In the genomic region with DNA sequence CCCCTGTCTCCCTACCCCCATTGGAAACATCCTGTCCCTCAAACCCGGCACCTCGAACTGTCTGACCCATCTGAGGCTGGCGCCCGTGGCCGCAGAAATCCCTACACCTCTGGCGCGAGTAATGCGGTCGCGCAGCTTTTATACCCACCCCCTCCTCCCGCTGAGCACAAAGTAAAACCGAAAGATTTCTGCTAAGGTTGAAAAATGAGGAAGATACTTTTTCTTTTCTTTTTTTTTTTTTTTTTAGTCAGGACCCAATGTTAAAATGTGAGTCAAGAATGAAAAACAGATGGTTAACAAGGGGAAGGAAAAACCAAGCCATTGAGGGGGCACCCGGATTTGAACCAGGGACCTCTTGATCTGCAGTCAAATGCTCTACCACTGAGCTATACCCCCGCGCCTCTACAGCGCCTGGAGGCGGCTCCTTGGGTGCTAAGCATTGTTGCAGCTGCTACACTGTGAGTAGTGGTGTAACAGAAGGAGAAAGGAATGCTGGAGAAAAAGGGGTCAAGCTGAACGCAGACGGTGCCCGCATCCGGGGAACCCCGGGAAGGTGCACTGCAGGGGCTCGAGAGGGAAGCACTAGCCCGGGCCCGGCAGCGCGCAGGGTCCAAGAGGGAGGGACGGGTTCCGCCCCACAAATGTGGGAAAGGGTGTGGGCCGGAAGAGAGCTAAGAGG, we compare ENCODE assay signal across 8 cellular contexts. TPM values are rescaled to one million over a fixed set of nuclear protein-coding genes. Genes with fewer than 3 reads are reported as not detected.
DNase-seq lines count a peak whose midpoint lies in the region; ATAC-seq, FAIRE-seq and TF ChIP-seq lines count a peak whose summit lies in the region.

No MANE protein-coding gene starts in this region.

- H4K5ac ChIP-seq in H1 (ENCODE audit: insufficient read length, low read depth, low read length) = peak overlapping the region; percentile 89

- H3K23me2 ChIP-seq in H1 (ENCODE audit: low read depth, low read length) = peaks cover 17% of the 10 kb centered on the region

- peak overlapping the region; percentile 26 for H3K18ac ChIP-seq in H1 (ENCODE audit: extremely low read depth, low read length)

- 0% methylated on average over 30 of the region's 30 CpGs; no CpG with 5 or more reads in 1 of the 2 experiments for WGBS in H1 (ENCODE audit: extremely low coverage in 1 of 2, insufficient coverage in 1 of 2, insufficient read length in 1 of 2, insufficient replicate concordance in 2 of 2, low coverage in 1 of 2, low lambda C conversion rate in 2 of 2, missing lambda C conversion rate in 1 of 2), 2 experiments

- H3K14ac ChIP-seq in H1 (ENCODE audit: insufficient read length) = no peak overlapping the region

- H2BK20ac ChIP-seq in H1 (ENCODE audit: low read length) = no peak overlapping the region

- H3K4me1 Mint-ChIP-seq in activated CD8-positive, alpha-beta memory T cell treated with anti-CD3 and anti-CD28 coated beads, Interleukin-2, amount 10 ng/mL, durations not matched to agents 7 days and 5 days = peaks cover 45% of the 10 kb centered on the region

- ATAC-seq in GM19452 (IDR thresholded peaks at IDR 0.05; ENCODE audit: unreplicated experiment) = peak; percentile 40
- peak; percentile 51 for ATAC-seq in activated CD8-positive, alpha-beta memory T cell treated with anti-CD3 and anti-CD28 coated beads, Interleukin-2, amount 10 ng/mL, durations not matched to agents 7 days and 5 days

- H3K4me3 Mint-ChIP-seq in activated CD8-positive, alpha-beta memory T cell treated with anti-CD3 and anti-CD28 coated beads, Interleukin-2, amount 10 ng/mL, durations not matched to agents 7 days and 5 days = peak overlapping the region; percentile 88

- peak overlapping the region; percentile 88 to 100 (median 98) for H3K4me3 ChIP-seq in H1 (ENCODE audit: extremely low read depth in 1 of 4, insufficient read depth in 2 of 4, low read depth in 3 of 4, low read length in 4 of 4)

- H3K27me3 ChIP-seq in H1 (replicated peaks in 1 of 4; ENCODE audit: control insufficient read depth in 3 of 4, extremely low read depth in 1 of 4, insufficient read depth in 3 of 4, low read length in 3 of 4) = no peaks in the 10 kb centered on the region

- peak overlapping the region; percentile 81 for H3K27ac ChIP-seq in H1 (ENCODE audit: low read depth, low read length)

- peak overlapping the region; percentile 27 for H2BK120ac ChIP-seq in H1 (replicated peaks; ENCODE audit: low read depth, low read length)

- peaks cover 11% of the 10 kb centered on the region for H3K36me3 Mint-ChIP-seq in activated CD8-positive, alpha-beta memory T cell treated with anti-CD3 and anti-CD28 coated beads, Interleukin-2, amount 10 ng/mL, durations not matched to agents 7 days and 5 days

- H3K27ac Mint-ChIP-seq in activated CD8-positive, alpha-beta memory T cell treated with anti-CD3 and anti-CD28 coated beads, Interleukin-2, amount 10 ng/mL, durations not matched to agents 7 days and 5 days = peak overlapping the region; percentile 92

- peaks cover 22% of the 10 kb centered on the region for H3K79me1 ChIP-seq in H1 (ENCODE audit: low read depth, low read length)

- H2AFZ ChIP-seq in H1 (ENCODE audit: low read length) = peak overlapping the region; percentile 67; the same call in 1 of the 2 replicates

- peaks cover 29 to 35% of the 10 kb centered on the region in 2 experiments for H3K79me2 ChIP-seq in H1 (ENCODE audit: control insufficient read depth in 1 of 2, insufficient read depth in 2 of 2, low read length in 2 of 2)

- H3K36me3 ChIP-seq in H1 (ENCODE audit: control insufficient read depth in 2 of 4, insufficient read depth in 4 of 4, low read length in 3 of 4) = peaks cover 0 to 2% (median 0%) of the 10 kb centered on the region in 4 experiments; a peak in 1 of 8 replicates

- DNase-seq in CMK (ENCODE audit: low read depth) (peak; percentile 82), HT-29 (ENCODE audit: low spot score) (peak; percentile 99), NOMO-1 treated with DMSO at 0.1 percent for 48 hours (lab: John Stamatoyannopoulos, UW; ENCODE audit: unreplicated experiment) (peak; percentile 80), H1 (ENCODE audit: low read depth in 1 of 2, low spot score in 2 of 2) (peak; percentile 54 to 99), mesenteric fat pad (ENCODE audit: low spot score) (peak; percentile 98)
- peak; percentile 93 for DNase-seq in activated CD8-positive, alpha-beta memory T cell treated with anti-CD3 and anti-CD28 coated beads, Interleukin-2, amount 10 ng/mL, durations not matched to agents 7 days and 5 days
- peak; percentile 97 for DNase-seq in stimulated activated CD8-positive, alpha-beta memory T cell treated with anti-CD3 and anti-CD28 coated beads, Interleukin-15, amount 100 ng/mL, for 24 hours (ENCODE audit: low read depth)

- peak in 1 of 2 experiments; percentile 27; a peak in 2 of 3 replicates for TF ChIP-seq POLR2A in H1 (IDR thresholded peaks at IDR 0.05; ENCODE audit: control extremely low read depth in 1 of 2, low read depth in 2 of 2, low read length in 2 of 2)

- no peak overlapping the region for H3K23ac ChIP-seq in H1 (ENCODE audit: insufficient read length)

- peaks cover 0 to 7% of the 10 kb centered on the region in 2 experiments for H4K20me1 ChIP-seq in H1 (replicated peaks in 1 of 2; ENCODE audit: control insufficient read depth in 1 of 2, insufficient read depth in 2 of 2, low read length in 2 of 2)

- H3K56ac ChIP-seq in H1 (replicated peaks; ENCODE audit: insufficient read length, low read depth, low read length) = peak overlapping the region; percentile 75

- no peak; a peak in 1 of 4 replicates for TF ChIP-seq RAD21 in H1 (IDR thresholded peaks at IDR 0.05 in 1 of 2, conservative IDR thresholded peaks at IDR 0.05 in 1 of 2; ENCODE audit: low read depth in 2 of 2, low read length in 2 of 2)

- no peak overlapping the region for H2AK5ac ChIP-seq in H1 (ENCODE audit: low read depth, low read length)

- peak overlapping the region; percentile 90 for H2BK5ac ChIP-seq in H1 (ENCODE audit: low read depth, low read length)

- H2BK12ac ChIP-seq in H1 (ENCODE audit: low read depth, low read length) = no peak overlapping the region

- FAIRE-seq in H1 (lab: Jason Lieb, UNC) = no peak

- H3K4ac ChIP-seq in H1 (replicated peaks; ENCODE audit: insufficient read length, low read depth, low read length) = no peak overlapping the region

- peaks cover 0 to 25% (median 13%) of the 10 kb centered on the region in 4 experiments; a peak in 6 of 7 replicates for H3K4me1 ChIP-seq in H1 (replicated peaks in 1 of 4; ENCODE audit: control insufficient read depth in 3 of 4, insufficient read depth in 4 of 4, low read length in 3 of 4)

- peak overlapping the region; percentile 58 to 82 (median 77) for H3K9ac ChIP-seq in H1 (replicated peaks in 1 of 4; ENCODE audit: extremely low read depth in 1 of 4, low read depth in 3 of 4, low read length in 3 of 4)

- peaks cover 2% of the 10 kb centered on the region for H3K27me3 Mint-ChIP-seq in activated CD8-positive, alpha-beta memory T cell treated with anti-CD3 and anti-CD28 coated beads, Interleukin-2, amount 10 ng/mL, durations not matched to agents 7 days and 5 days

- peak overlapping the region; percentile 79; the same call in 1 of the 2 replicates for H4K8ac ChIP-seq in H1 (ENCODE audit: extremely low read depth, insufficient read depth, low read length)

- H4K91ac ChIP-seq in H1 (replicated peaks; ENCODE audit: insufficient read length, low read length) = peak overlapping the region; percentile 69

- CTCF ChIA-PET in activated CD8-positive, alpha-beta memory T cell treated with anti-CD3 and anti-CD28 coated beads, Interleukin-2, amount 10 ng/mL, durations not matched to agents 7 days and 5 days (lab: Charles Lee) = interaction anchor here (0.8 to 8.5 kb wide), 19 partner anchors 12 to 331 kb away, joined by 3 to 88 read pairs (median 7); a partner anchor contains a TSS
- CTCF ChIA-PET in H1 (lab: Charles Lee; ENCODE audit: partially characterized antibody) = interaction anchor here (0.6 to 1.6 kb wide), 9 partner anchors 13 to 285 kb away, joined by 3 to 6 read pairs (median 3); a partner anchor contains a TSS

- H3K4me2 ChIP-seq in H1 (ENCODE audit: insufficient read depth in 1 of 2, low read depth in 2 of 2, low read length in 2 of 2) = peak overlapping the region; percentile 95 to 97

- TF ChIP-seq EP300 in H1 (IDR thresholded peaks at IDR 0.05; ENCODE audit: borderline replicate concordance in 1 of 2, low read depth in 2 of 2, low read length in 2 of 2) = no peak

- POLR2A ChIA-PET in H1 (lab: Charles Lee; ENCODE audit: partially characterized antibody) = interaction anchor here (0.7 to 24.3 kb wide), 19 partner anchors 10 to 284 kb away, joined by 3 to 468 read pairs (median 4); a partner anchor contains a TSS

- H3K9me3 Mint-ChIP-seq in activated CD8-positive, alpha-beta memory T cell treated with anti-CD3 and anti-CD28 coated beads, Interleukin-2, amount 10 ng/mL, durations not matched to agents 7 days and 5 days (ENCODE audit: low read depth) = no peaks in the 10 kb centered on the region

- no peak overlapping the region for H2BK15ac ChIP-seq in H1 (ENCODE audit: low read length)

- peak; percentile 38 to 52 (median 41) for TF ChIP-seq CTCF in H1 (IDR thresholded peaks at IDR 0.05; ENCODE audit: control extremely low read depth in 1 of 3, insufficient read depth in 1 of 3, low read depth in 1 of 3, low read length in 3 of 3)

- H3K9me3 ChIP-seq in H1 (ENCODE audit: insufficient read depth in 2 of 2, low read depth in 1 of 2, low read length in 1 of 2) = no peaks in the 10 kb centered on the region

RNA-seq across cellular contexts. Expression of a gene that starts 0.8 kb away (rescaled TPM):
- 266 and 279 TPM in 2 replicates for total RNA-seq in HT-29 (2014; rRNA removed; shearing (Covaris generic))
- total RNA-seq in activated CD8-positive, alpha-beta memory T cell treated with anti-CD3 and anti-CD28 coated beads, Interleukin-2, amount 10 ng/mL, durations not matched to agents 7 days and 5 days = 100 to 1,000 TPM; 208 to 239 TPM
- 170 and 180 TPM in 2 replicates for total RNA-seq in H1 (2021; fragmentation: NEBNext Ultra II Directional; extraction: Animal tissue kit (Norgen Biotek cat#: 25700))
- polyA plus RNA-seq in H1 (2011; rRNA removed) = 114 and 182 TPM in 2 replicates
- polyA plus RNA-seq in H1 (2011; cell fraction: cytosol; rRNA removed) = 97.6 TPM
- 95.0 TPM for polyA plus RNA-seq in H1 (2011; cell fraction: nucleus; rRNA removed)
- polyA plus RNA-seq in H1 (2012, experiment 1 of 2) = 127 to 134 TPM (median 129 TPM) in 4 replicates
- polyA plus RNA-seq in H1 (2012, experiment 2 of 2) = 154 TPM
- 98.7 TPM for polyA plus RNA-seq in H1 (2013, experiment 1 of 2)
- polyA plus RNA-seq in H1 (2013, experiment 2 of 2) = 97.2 TPM
- 95.4 and 104 TPM in 2 replicates for polyA minus RNA-seq in H1 (2011; rRNA and poly(A)+ RNA removed)
- polyA minus RNA-seq in H1 (2011; cell fraction: cytosol; rRNA and poly(A)+ RNA removed) = 106 TPM
- polyA minus RNA-seq in H1 (2011; cell fraction: nucleus; rRNA and poly(A)+ RNA removed) = 55.4 TPM
- 172 TPM for total RNA-seq in mesenteric fat pad

RNA-seq across cellular contexts. Expression of a gene that starts 15.6 kb away (rescaled TPM):
- 2,011 and 2,221 TPM in 2 replicates for total RNA-seq in HT-29 (2014; rRNA removed; shearing (Covaris generic))
- total RNA-seq in activated CD8-positive, alpha-beta memory T cell treated with anti-CD3 and anti-CD28 coated beads, Interleukin-2, amount 10 ng/mL, durations not matched to agents 7 days and 5 days = 1,000 to 10,000 TPM in 1 of 2 experiments, 100 to 1,000 TPM in 1; 831 to 1,130 TPM
- total RNA-seq in H1 (2021; fragmentation: NEBNext Ultra II Directional; extraction: Animal tissue kit (Norgen Biotek cat#: 25700)) = 2,091 and 2,148 TPM in 2 replicates
- polyA plus RNA-seq in H1 (2011; rRNA removed) = 1,486 and 2,502 TPM in 2 replicates
- 3,173 TPM for polyA plus RNA-seq in H1 (2011; cell fraction: cytosol; rRNA removed)
- polyA plus RNA-seq in H1 (2011; cell fraction: nucleus; rRNA removed) = 510 TPM
- polyA plus RNA-seq in H1 (2012, experiment 1 of 2) = 2,897 to 3,886 TPM (median 3,522 TPM) in 4 replicates
- 3,306 TPM for polyA plus RNA-seq in H1 (2012, experiment 2 of 2)
- polyA plus RNA-seq in H1 (2013, experiment 1 of 2) = 4,125 TPM
- polyA plus RNA-seq in H1 (2013, experiment 2 of 2) = 4,130 TPM
- polyA minus RNA-seq in H1 (2011; rRNA and poly(A)+ RNA removed) = 442 and 458 TPM in 2 replicates
- 903 TPM for polyA minus RNA-seq in H1 (2011; cell fraction: cytosol; rRNA and poly(A)+ RNA removed)
- 264 TPM for polyA minus RNA-seq in H1 (2011; cell fraction: nucleus; rRNA and poly(A)+ RNA removed)
- total RNA-seq in mesenteric fat pad = 1,395 TPM

RNA-seq across cellular contexts. Expression of a gene that starts 44.0 kb away (rescaled TPM):
- total RNA-seq in HT-29 (2014; rRNA removed; shearing (Covaris generic)) = 28.7 and 33.9 TPM in 2 replicates
- 10 to 100 TPM; 28.7 to 33.0 TPM for total RNA-seq in activated CD8-positive, alpha-beta memory T cell treated with anti-CD3 and anti-CD28 coated beads, Interleukin-2, amount 10 ng/mL, durations not matched to agents 7 days and 5 days
- 13.1 and 15.8 TPM in 2 replicates for total RNA-seq in H1 (2021; fragmentation: NEBNext Ultra II Directional; extraction: Animal tissue kit (Norgen Biotek cat#: 25700))
- 9.2 and 11.1 TPM in 2 replicates for polyA plus RNA-seq in H1 (2011; rRNA removed)
- 16.5 TPM for polyA plus RNA-seq in H1 (2011; cell fraction: cytosol; rRNA removed)
- 29.5 TPM for polyA plus RNA-seq in H1 (2011; cell fraction: nucleus; rRNA removed)
- polyA plus RNA-seq in H1 (2012, experiment 1 of 2) = 15.6 to 19.5 TPM (median 16.8 TPM) in 4 replicates
- polyA plus RNA-seq in H1 (2012, experiment 2 of 2) = 3.2 TPM
- polyA plus RNA-seq in H1 (2013, experiment 1 of 2) = 18.2 TPM
- polyA plus RNA-seq in H1 (2013, experiment 2 of 2) = 15.4 TPM
- 5.4 and 9.1 TPM in 2 replicates for polyA minus RNA-seq in H1 (2011; rRNA and poly(A)+ RNA removed)
- 6.9 TPM for polyA minus RNA-seq in H1 (2011; cell fraction: cytosol; rRNA and poly(A)+ RNA removed)
- 13.2 TPM for polyA minus RNA-seq in H1 (2011; cell fraction: nucleus; rRNA and poly(A)+ RNA removed)
- 22.4 TPM for total RNA-seq in mesenteric fat pad

Comparison
In these comparisons a context has a peak if more than half of its experiments do, and no peak if none do; other contexts are left out.
1. Peak in every context shown above with its lines: DNase-seq, ATAC-seq, H3K4me3 ChIP-seq and H3K27ac ChIP-seq.